Comparison of ENCODE assay signal across 12 cellular contexts in the genomic region with DNA sequence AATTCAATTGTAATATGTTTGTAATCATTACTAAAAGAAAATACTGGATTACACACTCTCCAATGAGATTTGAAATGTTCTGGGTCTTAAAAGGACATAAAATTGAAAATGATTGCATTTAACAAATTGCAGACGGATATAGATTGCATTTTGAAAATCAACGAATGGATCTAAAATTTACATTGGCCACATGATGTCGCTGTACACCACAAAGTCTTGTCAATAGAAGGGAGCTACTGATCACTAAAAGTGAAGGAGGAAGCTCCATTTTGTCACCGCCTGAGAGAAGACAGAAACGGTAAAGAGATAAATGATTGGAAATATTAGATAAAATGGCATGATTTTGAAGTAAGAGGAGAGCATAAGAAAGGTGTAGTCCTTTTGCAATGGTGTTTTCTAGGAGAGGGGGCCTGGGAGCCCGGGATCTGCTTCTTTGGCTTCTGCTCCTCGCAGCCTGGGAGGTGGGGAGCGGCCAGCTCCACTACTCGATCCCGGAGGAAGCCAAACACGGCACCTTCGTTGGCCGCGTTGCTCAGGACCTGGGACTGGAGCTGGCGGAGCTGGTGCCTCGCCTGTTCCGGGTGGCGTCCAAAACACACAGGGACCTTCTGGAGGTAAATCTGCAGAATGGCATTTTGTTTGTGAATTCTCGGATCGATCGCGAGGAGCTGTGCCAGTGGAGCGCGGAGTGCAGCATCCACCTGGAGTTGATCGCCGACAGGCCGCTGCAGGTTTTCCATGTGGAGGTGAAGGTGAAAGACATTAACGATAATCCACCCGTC.
A peak's percentile ranks its signal among the peaks of the same experiment; 100 is the strongest.
DNase-seq lines count a peak whose midpoint lies in the region; ATAC-seq lines count a peak whose summit lies in the region.
"Had no signal": no experiment of that assay in that cellular context is flagged by ENCODE, and none has a peak within 500 bp of the region (broad histone marks: within the 10 kb centered on the region; RNA-seq: fewer than 3 reads in every experiment).

A gene (plus strand): TSS at position 236 of the 782 bp plus-strand sequence.

- in situ Hi-C loops in KBM-7 (cut with MboI; ENCODE audit: low pct_unique_long_range_greater_than_20kb, low sequenced_read_pairs) = no loop called here

- no peaks in the 10 kb centered on the region for H3K4me1 Mint-ChIP-seq in effector memory CD8-positive, alpha-beta T cell (ENCODE audit: low read depth in 2 of 2)
- H3K4me1 Mint-ChIP-seq: activated naive CD8-positive, alpha-beta T cell treated with anti-CD3 and anti-CD28 coated beads, Interleukin-2, amount 10 ng/mL, durations not matched to agents 7 days and 5 days had no signal

- ATAC-seq in effector memory CD8-positive, alpha-beta T cell (replicated peaks) = no peak
- ATAC-seq in GM21360 (IDR thresholded peaks at IDR 0.05; ENCODE audit: unreplicated experiment) (no peak), GM19023 (IDR thresholded peaks at IDR 0.05; ENCODE audit: unreplicated experiment) (no peak)

- DNase-seq in DMS53 treated with DMSO at 0.1 percent for 48 hours (lab: John Stamatoyannopoulos, UW; ENCODE audit: unreplicated experiment) (peak; percentile 89), KBM-7 (peak; percentile 47), OCI-M1 (lab: John Stamatoyannopoulos, UW) (peak; percentile 62), globus pallidus (ENCODE audit: low spot score) (peak; percentile 35)
- no peak for DNase-seq in stimulated activated CD4-positive, alpha-beta T cell treated with anti-CD3 and anti-CD28 coated beads, Interleukin-2, amount 100 ng/mL, for 24 hours
- no peak for DNase-seq in effector memory CD8-positive, alpha-beta T cell
- DNase-seq: activated CD4-positive, alpha-beta T cell treated with anti-CD3 and anti-CD28 coated beads, Interleukin-2, amount 50 U/mL, for 1 hour; activated naive CD8-positive, alpha-beta T cell treated with anti-CD3 and anti-CD28 coated beads, Interleukin-2, amount 10 ng/mL, durations not matched to agents 7 days and 5 days; COR-L47; small intestine had no signal

- H3K27ac Mint-ChIP-seq in effector memory CD8-positive, alpha-beta T cell = no peak within 1 kb of the TSS
- H3K27ac Mint-ChIP-seq: activated naive CD8-positive, alpha-beta T cell treated with anti-CD3 and anti-CD28 coated beads, Interleukin-2, amount 10 ng/mL, durations not matched to agents 7 days and 5 days had no signal

- H3K36me3 Mint-ChIP-seq in effector memory CD8-positive, alpha-beta T cell (ENCODE audit: insufficient read depth) = no peaks in the 10 kb centered on the region
- H3K36me3 Mint-ChIP-seq: activated naive CD8-positive, alpha-beta T cell treated with anti-CD3 and anti-CD28 coated beads, Interleukin-2, amount 10 ng/mL, durations not matched to agents 7 days and 5 days had no signal

- H3K4me3 Mint-ChIP-seq in effector memory CD8-positive, alpha-beta T cell = no peak within 1 kb of the TSS
- H3K4me3 Mint-ChIP-seq: activated naive CD8-positive, alpha-beta T cell treated with anti-CD3 and anti-CD28 coated beads, Interleukin-2, amount 10 ng/mL, durations not matched to agents 7 days and 5 days had no signal

- peaks cover 14 to 28% of the 10 kb centered on the region in 2 donors for H3K27me3 Mint-ChIP-seq in effector memory CD8-positive, alpha-beta T cell

- H3K9me3 Mint-ChIP-seq in effector memory CD8-positive, alpha-beta T cell = peaks cover 11 to 20% of the 10 kb centered on the region in 2 donors

Comparison
In these comparisons a context has a peak if more than half of its experiments do, and no peak if none do; other contexts are left out.
1. DNase-seq: peak in DMS53 treated with DMSO at 0.1 percent for 48 hours (single experiment), KBM-7 (single experiment), OCI-M1 (single experiment) and globus pallidus (single experiment); none in stimulated activated CD4-positive, alpha-beta T cell treated with anti-CD3 and anti-CD28 coated beads, Interleukin-2, amount 100 ng/mL, for 24 hours (0 of 2) and effector memory CD8-positive, alpha-beta T cell (0 of 3).